ENCODE assay signal across 22 cellular contexts in the genomic region with DNA sequence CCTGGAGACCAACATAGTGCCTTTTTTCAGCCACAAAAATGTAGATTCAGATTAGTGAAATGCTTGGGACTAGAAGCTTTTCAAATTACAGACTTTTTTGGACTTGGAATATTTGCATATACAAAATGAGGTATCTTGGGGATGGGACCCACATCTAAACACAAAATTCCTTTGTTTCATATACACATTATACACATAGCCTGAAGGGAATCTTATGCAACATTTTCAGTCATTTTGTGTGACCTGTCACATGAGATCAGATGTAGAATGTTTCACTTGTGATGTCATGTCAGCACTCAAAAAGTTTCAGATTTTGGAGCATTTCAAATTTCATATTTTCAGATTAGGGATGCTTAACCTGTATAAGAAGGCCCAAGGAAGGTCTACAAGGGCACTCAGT. TPM values are rescaled to one million over a fixed set of nuclear protein-coding genes. Genes with fewer than 3 reads are reported as not detected.
DNase-seq lines count a peak whose midpoint lies in the region; FAIRE-seq and TF ChIP-seq lines count a peak whose summit lies in the region.
"Had no signal": no experiment of that assay in that cellular context is flagged by ENCODE, and none has a peak within 500 bp of the region (broad histone marks: within the 10 kb centered on the region; RNA-seq: fewer than 3 reads in every experiment).

No MANE protein-coding gene starts in this region.

- no peak overlapping the region for H3K27ac ChIP-seq in GM23248
- H3K27ac ChIP-seq: 22Rv1, BLaER1, C4-2B had no signal

- CTCF ChIA-PET in Calu3 (lab: Charles Lee): interaction anchor here (1.1 kb wide), 1 partner anchor 10 kb away, joined by 3 read pairs; no protein-coding TSS in a partner anchor

- BruUV-seq in Calu3 (replicated peaks; lab: Mats Ljungman, UMichigan): no TSS peak

- no peaks in the 10 kb centered on the region for H4K20me1 ChIP-seq in GM23248 (ENCODE audit: insufficient read depth)
- H4K20me1 ChIP-seq: BLaER1 had no signal

- no peak overlapping the region for H3K4me2 ChIP-seq in GM23248 (ENCODE audit: unreplicated experiment)
- H3K4me2 ChIP-seq: BLaER1 had no signal

- H3K4me1 ChIP-seq in GM23248 (ENCODE audit: insufficient read depth): no peaks in the 10 kb centered on the region
- H3K4me1 ChIP-seq: Caco-2 had no signal

- H3K9me3 Mint-ChIP-seq in chondrocyte (ENCODE audit: low read depth) (no peaks in the 10 kb centered on the region), Calu3 (ENCODE audit: low read depth, unreplicated experiment) (no peaks in the 10 kb centered on the region), endothelial cell (ENCODE audit: unreplicated experiment) (no peaks in the 10 kb centered on the region)
- H3K9me3 Mint-ChIP-seq: CD4-positive, CD25-positive, alpha-beta regulatory T cell; CD8-positive, alpha-beta T cell; HFFc6 had no signal

- no peaks in the 10 kb centered on the region for H3K27me3 ChIP-seq in GM23248 (replicated peaks; ENCODE audit: insufficient read depth)
- H3K27me3 ChIP-seq: BLaER1 had no signal

- intact Hi-C loops in Calu3 (cut with micrococcal nuclease; ENCODE audit: unreplicated experiment): no loop called here

- H3K9me3 ChIP-seq in GM23248 (ENCODE audit: low read depth): no peaks in the 10 kb centered on the region
- H3K9me3 ChIP-seq: BLaER1, Caco-2, HAP-1 had no signal

- H3K27me3 Mint-ChIP-seq in chondrocyte (ENCODE audit: low read depth) (no peaks in the 10 kb centered on the region), Calu3 (ENCODE audit: unreplicated experiment) (no peaks in the 10 kb centered on the region), endothelial cell (ENCODE audit: unreplicated experiment) (no peaks in the 10 kb centered on the region)
- H3K27me3 Mint-ChIP-seq: B cell; CD4-positive, CD25-positive, alpha-beta regulatory T cell had no signal

- in situ Hi-C loops in GM23248 (cut with MboI): no loop called here
- in situ Hi-C loops in GM13977 (cut with MboI; ENCODE audit: low pct_unique_long_range_greater_than_20kb, low sequenced_read_pairs, unreplicated experiment): no loop called here

- H3K36me3 Mint-ChIP-seq in chondrocyte (ENCODE audit: low read depth): peaks cover 12% of the 10 kb centered on the region
- H3K36me3 Mint-ChIP-seq in Calu3 (ENCODE audit: insufficient read depth, unreplicated experiment): peaks cover 7% of the 10 kb centered on the region
- peaks cover 3% of the 10 kb centered on the region for H3K36me3 Mint-ChIP-seq in endothelial cell (ENCODE audit: low read depth, unreplicated experiment)

- H3F3A ChIP-seq in GM23248 (ENCODE audit: insufficient read depth): no peaks in the 10 kb centered on the region

- H3K9me2 ChIP-seq in GM23248 (ENCODE audit: insufficient read depth): no peaks in the 10 kb centered on the region

- H3K4me3 Mint-ChIP-seq in chondrocyte (ENCODE audit: unreplicated experiment) (no peak overlapping the region), Calu3 (ENCODE audit: low read depth, unreplicated experiment) (no peak overlapping the region), endothelial cell (ENCODE audit: unreplicated experiment) (no peak overlapping the region)
- H3K4me3 Mint-ChIP-seq: B cell; CD4-positive, CD25-positive, alpha-beta regulatory T cell; CD8-positive, alpha-beta T cell; HFFc6 had no signal

- TF ChIP-seq CTCF in D721Med (IDR thresholded peaks at IDR 0.05; ENCODE audit: insufficient read depth, missing control alignments) (no peak), chondrocyte (IDR thresholded peaks at IDR 0.05) (no peak), Calu3 (IDR thresholded peaks at IDR 0.05; ENCODE audit: unreplicated experiment) (no peak), endothelial cell (IDR thresholded peaks at IDR 0.05; ENCODE audit: unreplicated experiment) (no peak), GM13977 (IDR thresholded peaks at IDR 0.05; ENCODE audit: extremely low read depth, insufficient read depth, missing control alignments) (no peak)

- H3K4me3 ChIP-seq in GM23248: no peak overlapping the region
- H3K4me3 ChIP-seq: BLaER1, GM12878, HAP-1 had no signal

- peaks cover 27% of the 10 kb centered on the region; the same call in 1 of the 2 replicates for H3K36me3 ChIP-seq in GM23248 (ENCODE audit: low read depth)

- H3K27ac Mint-ChIP-seq in chondrocyte (ENCODE audit: unreplicated experiment) (peak overlapping the region; percentile 8), Calu3 (ENCODE audit: unreplicated experiment) (no peak overlapping the region), endothelial cell (ENCODE audit: unreplicated experiment) (no peak overlapping the region)
- H3K27ac Mint-ChIP-seq: B cell; CD4-positive, CD25-positive, alpha-beta regulatory T cell; CD8-positive, alpha-beta T cell; HFFc6 had no signal

- DNase-seq in D721Med (ENCODE audit: insufficient read length, low spot score) (no peak), GM23248 (peak; percentile 5), chondrocyte (ENCODE audit: low spot score) (no peak), Calu3 (no peak), endothelial cell (ENCODE audit: low spot score) (no peak), GM13977 (ENCODE audit: low spot score) (no peak)
- DNase-seq: Caco-2; CD4-positive, CD25-positive, alpha-beta regulatory T cell; CD8-positive, alpha-beta T cell; DMS53; DND-41; EL; GDM1; GOT3; HFFc6 had no signal

- H2AFZ ChIP-seq in GM23248: no peak overlapping the region

- H3K4me1 Mint-ChIP-seq in chondrocyte (ENCODE audit: low read depth): peaks cover 10% of the 10 kb centered on the region
- H3K4me1 Mint-ChIP-seq in Calu3 (ENCODE audit: low read depth, unreplicated experiment): no peaks in the 10 kb centered on the region
- H3K4me1 Mint-ChIP-seq in endothelial cell (ENCODE audit: unreplicated experiment): peaks cover 5% of the 10 kb centered on the region
- H3K4me1 Mint-ChIP-seq: B cell had no signal

- no peak overlapping the region for H3K9ac ChIP-seq in GM23248
- H3K9ac ChIP-seq: BLaER1 had no signal

- FAIRE-seq in D721Med (lab: Jason Lieb, UNC): peak; percentile 29
- FAIRE-seq: GM12878, H54 had no signal

- no peaks in the 10 kb centered on the region for H3K79me2 ChIP-seq in GM23248 (ENCODE audit: insufficient read depth)

RNA-seq across cellular contexts. Expression of gene ALDH8A1, which starts 44.5 kb away (rescaled TPM):
- total RNA-seq in GM23248 (2014; rRNA removed; shearing (Covaris generic)): not detected in 2 replicates
- polyA plus RNA-seq in GM23248 (2016; fragmentation: Nextera tagmentation; extraction: Ambion mirVana): not detected in 2 replicates
- total RNA-seq in chondrocyte: 0.18 to 0.40 TPM (median 0.39 TPM) in 3 replicates
- 0.68 and 1.5 TPM in 2 replicates for total RNA-seq in Calu3 (2022)
- 0.15 TPM for total RNA-seq in endothelial cell (ENCODE audit: unreplicated experiment)
- total RNA-seq: HFFc6 had no signal
